10 cellular contexts compared by ENCODE assay signal in genomic region chr10:103281753-103282152, GRCh38. TPM values are rescaled to one million over a fixed set of nuclear protein-coding genes. Genes with fewer than 3 reads are reported as not detected.
A peak's percentile ranks its signal among the peaks of the same experiment; 100 is the strongest.
DNase-seq lines count a peak whose midpoint lies in the region; ATAC-seq, FAIRE-seq and TF ChIP-seq lines count a peak whose summit lies in the region.
"Had no signal": no experiment of that assay in that cellular context is flagged by ENCODE, and none has a peak within 500 bp of the region (broad histone marks: within the 10 kb centered on the region; RNA-seq: fewer than 3 reads in every experiment).

No MANE protein-coding gene starts in this region.

- H3K36me3 Mint-ChIP-seq in astrocyte (ENCODE audit: low read depth, unreplicated experiment) (no peaks in the 10 kb centered on the region), nephron progenitor cell (ENCODE audit: low read depth) (no peaks in the 10 kb centered on the region)

- H3K27me3 ChIP-seq in astrocyte (ENCODE audit: insufficient read depth, low read length): peaks cover 38% of the 10 kb centered on the region

- no peak overlapping the region for H3K9ac ChIP-seq in astrocyte (ENCODE audit: low read length)

- TF ChIP-seq CTCF in astrocyte (IDR thresholded peaks at IDR 0.05; ENCODE audit: insufficient read depth, low read depth, low read length): no peak
- no peak for TF ChIP-seq CTCF in nephron progenitor cell (IDR thresholded peaks at IDR 0.05)

- peaks cover 9% of the 10 kb centered on the region for H3K4me1 ChIP-seq in astrocyte (ENCODE audit: insufficient read depth, low read length)

- H3K27ac Mint-ChIP-seq in astrocyte (ENCODE audit: unreplicated experiment) (peak overlapping the region; percentile 34), nephron progenitor cell (no peak overlapping the region)

- no peak for FAIRE-seq in astrocyte (lab: Jason Lieb, UNC)

- H3K27me3 Mint-ChIP-seq in astrocyte (ENCODE audit: low read depth, unreplicated experiment): peaks cover 23% of the 10 kb centered on the region
- peaks cover 58% of the 10 kb centered on the region for H3K27me3 Mint-ChIP-seq in nephron progenitor cell (ENCODE audit: low read depth, poor library complexity)

- H3K4me3 Mint-ChIP-seq in astrocyte (ENCODE audit: unreplicated experiment): peak overlapping the region; percentile 58
- peak overlapping the region; percentile 26 for H3K4me3 Mint-ChIP-seq in nephron progenitor cell

- in situ Hi-C loops in G401 (cut with HindIII; ENCODE audit: low sequenced_read_pairs): no loop called here

- H3K9me3 Mint-ChIP-seq in astrocyte (ENCODE audit: unreplicated experiment) (peaks cover 5% of the 10 kb centered on the region), nephron progenitor cell (peaks cover 5% of the 10 kb centered on the region)

- no peak overlapping the region for H3K4me3 ChIP-seq in astrocyte (ENCODE audit: insufficient read depth, low read depth, low read length)
- H3K4me3 ChIP-seq: suprapubic skin had no signal

- H3K27ac ChIP-seq in astrocyte (ENCODE audit: low read depth, low read length): no peak overlapping the region
- H3K27ac ChIP-seq: suprapubic skin had no signal

- H3K4me1 Mint-ChIP-seq in astrocyte (ENCODE audit: low read depth, unreplicated experiment) (peaks cover 3% of the 10 kb centered on the region), nephron progenitor cell (peaks cover 15% of the 10 kb centered on the region)

- no peaks in the 10 kb centered on the region for H3K79me2 ChIP-seq in astrocyte (ENCODE audit: insufficient read depth, low read length)

- no peaks in the 10 kb centered on the region for H3K9me3 ChIP-seq in astrocyte (ENCODE audit: insufficient read depth, low read depth, low read length)
- H3K9me3 ChIP-seq: suprapubic skin had no signal

- H4K20me1 ChIP-seq in astrocyte (ENCODE audit: insufficient read depth, low read length): peaks cover 17% of the 10 kb centered on the region

- no peaks in the 10 kb centered on the region for H3K36me3 ChIP-seq in astrocyte (ENCODE audit: insufficient read depth, low read length)
- H3K36me3 ChIP-seq: suprapubic skin had no signal

- H3K4me2 ChIP-seq in astrocyte (ENCODE audit: low read length): peak overlapping the region; percentile 60

- no peak for ATAC-seq in GM21447 (IDR thresholded peaks at IDR 0.05; ENCODE audit: unreplicated experiment)
- no peak for ATAC-seq in HG03108 (IDR thresholded peaks at IDR 0.05; ENCODE audit: unreplicated experiment)

- peak overlapping the region; percentile 11 for H2AFZ ChIP-seq in astrocyte (ENCODE audit: low read depth, low read length)

- DNase-seq in G401 (ENCODE audit: low spot score): peak; percentile 83
- peak; percentile 44 for DNase-seq in NCI-H2107 (lab: John Stamatoyannopoulos, UW)
- DNase-seq in astrocyte (ENCODE audit: low read depth): no peak
- DNase-seq in nephron progenitor cell: peak; percentile 71
- DNase-seq in kidney glomerular epithelial cell (lab: John Stamatoyannopoulos, UW): no peak
- DNase-seq in RKO (ENCODE audit: low spot score): no peak

RNA-seq across cellular contexts. Expression of gene INA, which starts 4.8 kb away (rescaled TPM):
- total RNA-seq in G401 (2014; rRNA removed; shearing (Covaris generic)): 26.6 and 41.8 TPM in 2 replicates
- total RNA-seq in astrocyte: 26.9 and 39.6 TPM in 2 replicates

RNA-seq across cellular contexts. Expression of gene RPEL1, which starts 36.1 kb away (rescaled TPM):
- 0.03 and 0.06 TPM in 2 replicates for total RNA-seq in G401 (2014; rRNA removed; shearing (Covaris generic))
- total RNA-seq in astrocyte: not detected in 2 replicates
- total RNA-seq: cardiac septum, suprapubic skin had no signal

Comparison
In these comparisons a context has a peak if more than half of its experiments do, and no peak if none do; other contexts are left out.
1. DNase-seq: peak in G401 (single experiment), NCI-H2107 (single experiment) and nephron progenitor cell (single experiment); none in astrocyte (single experiment), kidney glomerular epithelial cell (single experiment) and RKO (single experiment).